8 cellular contexts compared by ENCODE assay signal in the genomic region with DNA sequence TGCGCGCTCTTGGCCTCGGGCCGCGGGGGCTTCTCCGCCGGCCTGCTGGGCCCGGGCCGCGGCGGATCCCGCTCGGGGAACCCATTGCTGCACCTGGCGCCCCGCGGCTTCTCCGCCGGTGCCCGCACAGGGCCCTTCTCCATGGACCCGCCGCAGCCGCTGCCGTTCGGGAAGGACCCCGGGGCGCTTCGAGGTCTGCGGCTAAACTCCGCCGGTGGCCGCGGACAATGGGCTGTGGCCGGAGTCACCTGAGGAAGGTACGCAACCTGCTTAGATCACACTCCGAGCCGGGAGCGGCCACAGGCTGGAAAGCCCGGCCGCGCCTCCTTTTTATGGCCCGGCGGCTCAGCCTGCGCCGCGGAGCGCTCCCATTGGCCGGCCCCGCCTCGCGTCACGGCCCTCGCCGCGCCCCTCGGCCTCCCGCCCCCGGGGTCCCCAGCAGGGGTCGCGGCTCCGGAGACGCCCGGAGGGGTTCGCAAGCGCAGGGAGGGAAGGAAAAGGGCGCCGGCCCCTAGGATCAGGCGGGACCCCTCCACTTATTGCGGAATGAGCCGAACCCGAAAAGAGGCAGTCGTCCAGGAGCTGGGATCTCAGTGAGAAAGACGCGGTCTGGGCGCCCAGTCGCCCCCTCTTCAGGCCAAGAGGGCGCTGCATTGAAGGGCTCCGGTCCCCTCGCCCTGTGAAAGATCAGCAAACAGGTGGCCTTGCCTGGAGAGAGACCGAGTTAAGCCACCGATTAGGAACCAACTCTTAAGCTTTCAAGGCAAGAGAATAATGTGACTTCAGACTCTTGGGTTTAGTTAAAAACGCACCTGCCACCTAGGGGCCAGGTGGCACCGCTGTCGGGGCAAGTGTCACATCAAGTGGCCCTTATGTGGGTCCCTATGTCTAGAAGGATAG. TPM values are rescaled to one million over a fixed set of nuclear protein-coding genes. Genes with fewer than 3 reads are reported as not detected.
DNase-seq lines count a peak whose midpoint lies in the region; ATAC-seq and TF ChIP-seq lines count a peak whose summit lies in the region.

A gene with protein sequence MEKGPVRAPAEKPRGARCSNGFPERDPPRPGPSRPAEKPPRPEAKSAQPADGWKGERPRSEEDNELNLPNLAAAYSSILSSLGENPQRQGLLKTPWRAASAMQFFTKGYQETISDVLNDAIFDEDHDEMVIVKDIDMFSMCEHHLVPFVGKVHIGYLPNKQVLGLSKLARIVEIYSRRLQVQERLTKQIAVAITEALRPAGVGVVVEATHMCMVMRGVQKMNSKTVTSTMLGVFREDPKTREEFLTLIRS (minus strand): TSS at position 306 of the 900 bp plus-strand sequence. CDS start 163 bp downstream, at position 143.

- peak within 1 kb of the TSS; percentile 81 for H3K4me2 ChIP-seq in OCI-LY7 (ENCODE audit: low read length)
- H3K4me2 ChIP-seq in neural cell (ENCODE audit: low read length), result peak within 1 kb of the TSS; percentile 67

- CTCF ChIA-PET in OCI-LY7 (lab: Charles Lee; ENCODE audit: unreplicated experiment), result no interaction called here

- peak; percentile 35 for DNase-seq in DMS114 treated with DMSO at 0.1 percent for 48 hours (lab: John Stamatoyannopoulos, UW; ENCODE audit: unreplicated experiment)
- peak; percentile 86 for DNase-seq in OCI-LY7 (ENCODE audit: low spot score)
- DNase-seq in activated T-cell treated with anti-CD3 and anti-CD28 coated beads, Interleukin-2, amount 50 U/mL, for 4 hours, result peak; percentile 67
- DNase-seq in fibroblast of peridontal ligament (ENCODE audit: extremely low read depth), result peak; percentile 27

- H3K27ac ChIP-seq in HUES48 (ENCODE audit: low read depth, low read length), result peak within 1 kb of the TSS; percentile 47
- peak within 1 kb of the TSS; percentile 46 for H3K27ac ChIP-seq in OCI-LY7 (ENCODE audit: low read depth, low read length, poor library complexity, severe bottlenecking)
- no peak within 1 kb of the TSS for H3K27ac ChIP-seq in neural cell (ENCODE audit: low read length)
- peak within 1 kb of the TSS; percentile 57 for H3K27ac ChIP-seq in subcutaneous abdominal adipose tissue (ENCODE audit: low read depth, low read length)

- H3K9me2 ChIP-seq in OCI-LY7 (ENCODE audit: insufficient read depth, low read length) (no peaks in the 10 kb centered on the region), neural cell (ENCODE audit: insufficient read depth, low read length) (no peaks in the 10 kb centered on the region)

- ATAC-seq in GM21381 (IDR thresholded peaks at IDR 0.05; ENCODE audit: unreplicated experiment), result peak; percentile 81
- peak; percentile 87 to 91 for ATAC-seq in activated T-cell treated with anti-CD3 and anti-CD28 coated beads, Interleukin-2, amount 50 U/mL, for 4 hours

- H3K9me3 ChIP-seq in HUES48 (ENCODE audit: control insufficient read depth, insufficient read depth, low read length) (no peaks in the 10 kb centered on the region), OCI-LY7 (ENCODE audit: low read length) (no peaks in the 10 kb centered on the region), neural cell (ENCODE audit: low read length) (no peaks in the 10 kb centered on the region), subcutaneous abdominal adipose tissue (ENCODE audit: control insufficient read depth in 5 of 5, low read length in 5 of 5) (no peaks in the 10 kb centered on the region)

- H3K27me3 Mint-ChIP-seq in activated T-cell treated with anti-CD3 and anti-CD28 coated beads, Interleukin-2, amount 50 U/mL, for 4 hours (ENCODE audit: low read depth), result no peaks in the 10 kb centered on the region

- no peaks in the 10 kb centered on the region for H3K9me3 Mint-ChIP-seq in activated T-cell treated with anti-CD3 and anti-CD28 coated beads, Interleukin-2, amount 50 U/mL, for 4 hours

- BruUV-seq in OCI-LY7 (replicated peaks; lab: Mats Ljungman, UMichigan), result no TSS peak

- H3K4me1 ChIP-seq in HUES48 (ENCODE audit: control insufficient read depth, insufficient read depth, low read length) (peaks cover 3% of the 10 kb centered on the region; the same call in 1 of the 2 replicates), OCI-LY7 (ENCODE audit: insufficient read depth, low read length, poor library complexity, severe bottlenecking) (peaks cover 8% of the 10 kb centered on the region), subcutaneous abdominal adipose tissue (ENCODE audit: control insufficient read depth in 5 of 5, insufficient read depth in 5 of 5, low read length in 5 of 5) (peaks cover 0 to 25% (median 20%) of the 10 kb centered on the region in 5 donors)

- intact Hi-C loops in OCI-LY7 (cut with micrococcal nuclease; ENCODE audit: unreplicated experiment), result loop anchor here (5.0 kb wide), 2 partner anchors 335 to 370 kb away; a partner anchor contains a TSS

- peaks cover 3% of the 10 kb centered on the region for H3K36me3 Mint-ChIP-seq in activated T-cell treated with anti-CD3 and anti-CD28 coated beads, Interleukin-2, amount 50 U/mL, for 4 hours (ENCODE audit: insufficient read depth)

- TF ChIP-seq CTCF in OCI-LY7 (conservative IDR thresholded peaks at IDR 0.05; ENCODE audit: low read length) (peak; percentile 82), neural cell (IDR thresholded peaks at IDR 0.05; ENCODE audit: poor library complexity, severe bottlenecking) (peak; percentile 74)

- peak; percentile 5 for TF ChIP-seq RAD21 in neural cell (conservative IDR thresholded peaks at IDR 0.05)

- H3K36me3 ChIP-seq in HUES48 (ENCODE audit: control insufficient read depth, insufficient read depth, low read length) (no peaks in the 10 kb centered on the region), OCI-LY7 (ENCODE audit: insufficient read depth, low read length) (no peaks in the 10 kb centered on the region), neural cell (ENCODE audit: insufficient read depth, low read length) (no peaks in the 10 kb centered on the region), subcutaneous abdominal adipose tissue (ENCODE audit: control insufficient read depth in 5 of 5, insufficient read depth in 5 of 5, low read length in 5 of 5) (no peaks in the 10 kb centered on the region)

- H3K4me3 ChIP-seq in HUES48 (ENCODE audit: low read depth, low read length) (peak within 1 kb of the TSS; percentile 77), OCI-LY7 (ENCODE audit: low read depth, low read length, poor library complexity, severe bottlenecking) (peak within 1 kb of the TSS; percentile 87), neural cell (ENCODE audit: low read length) (peak within 1 kb of the TSS; percentile 94), subcutaneous abdominal adipose tissue (ENCODE audit: low read depth in 1 of 5, low read length in 5 of 5) (peak within 1 kb of the TSS; percentile 82 to 91 (median 88))

- peak within 1 kb of the TSS; percentile 87 for H3K4me3 Mint-ChIP-seq in activated T-cell treated with anti-CD3 and anti-CD28 coated beads, Interleukin-2, amount 50 U/mL, for 4 hours

- peak within 1 kb of the TSS; percentile 73; the same call in 1 of the 2 replicates for H3K9ac ChIP-seq in HUES48 (ENCODE audit: low read depth, low read length)
- H3K9ac ChIP-seq in neural cell (ENCODE audit: low read length), result peak within 1 kb of the TSS; percentile 65
- H3K9ac ChIP-seq in subcutaneous abdominal adipose tissue (ENCODE audit: low read length in 5 of 5), result peak within 1 kb of the TSS; percentile 68 to 86 (median 77)

- peak within 1 kb of the TSS; percentile 82 for H2AFZ ChIP-seq in OCI-LY7 (ENCODE audit: low read length)
- peak within 1 kb of the TSS; percentile 85 for H2AFZ ChIP-seq in neural cell (ENCODE audit: low read depth, low read length)

- H3K27me3 ChIP-seq in HUES48 (ENCODE audit: control insufficient read depth, insufficient read depth, low read length) (peaks cover 25% of the 10 kb centered on the region), neural cell (ENCODE audit: insufficient read depth, low read depth, low read length) (peaks cover 21% of the 10 kb centered on the region), subcutaneous abdominal adipose tissue (ENCODE audit: control insufficient read depth in 5 of 5, insufficient read depth in 4 of 5, low read length in 5 of 5) (peaks cover 0 to 2% (median 0%) of the 10 kb centered on the region in 5 donors)

- no peak for TF ChIP-seq EP300 in neural cell (conservative IDR thresholded peaks at IDR 0.05; ENCODE audit: poor library complexity, severe bottlenecking)

- POLR2A ChIA-PET in OCI-LY7 (lab: Charles Lee), result interaction anchor here (0.6 to 1.0 kb wide), 4 partner anchors 16 to 374 kb away, joined by 3 to 6 read pairs (median 3); no protein-coding TSS in a partner anchor

- H3K79me2 ChIP-seq in OCI-LY7 (ENCODE audit: insufficient read depth, low read depth, low read length) (peaks cover 8% of the 10 kb centered on the region; the same call in 1 of the 2 replicates), neural cell (replicated peaks; ENCODE audit: insufficient read depth, low read length) (no peaks in the 10 kb centered on the region)

- H3F3A ChIP-seq in neural cell (ENCODE audit: insufficient read depth, low read length, poor library complexity, severe bottlenecking), result no peaks in the 10 kb centered on the region

- peaks cover 27% of the 10 kb centered on the region for H3K4me1 Mint-ChIP-seq in activated T-cell treated with anti-CD3 and anti-CD28 coated beads, Interleukin-2, amount 50 U/mL, for 4 hours (ENCODE audit: low read depth)

- H4K20me1 ChIP-seq in OCI-LY7 (ENCODE audit: insufficient read depth, low read length), result no peaks in the 10 kb centered on the region
- no peaks in the 10 kb centered on the region for H4K20me1 ChIP-seq in neural cell (ENCODE audit: insufficient read depth)

TF ChIP-seq in neural cell, 6 proteins besides CTCF, POLR2A, EP300 and RAD21 (continues in another document):
- peak; percentile 65 for TF ChIP-seq POLR2AphosphoS5 (IDR thresholded peaks at IDR 0.05)
- TF ChIP-seq MXI1 (conservative IDR thresholded peaks at IDR 0.05; ENCODE audit: poor library complexity, severe bottlenecking), result no peak
- peak; percentile 31 for TF ChIP-seq SMC3 (conservative IDR thresholded peaks at IDR 0.05; ENCODE audit: poor library complexity)
- no peak for TF ChIP-seq EZH2 (IDR thresholded peaks at IDR 0.05; ENCODE audit: borderline replicate concordance, insufficient read depth, low read length, poor library complexity, severe bottlenecking)

RNA-seq across cellular contexts. Expression of the gene that starts here (rescaled TPM):
- total RNA-seq in OCI-LY7 (2014; rRNA removed; shearing (Covaris generic)), result 13.8 and 14.7 TPM in 2 replicates
- 22.0 and 22.5 TPM in 2 replicates for total RNA-seq in OCI-LY7 (2022)
- total RNA-seq in activated T-cell treated with anti-CD3 and anti-CD28 coated beads, Interleukin-2, amount 50 U/mL, for 4 hours, result 10 to 100 TPM; 39.4 to 49.6 (median 44.2) TPM
- 4.9 and 5.0 TPM in 2 replicates for polyA plus RNA-seq in neural cell
- 3.0 and 4.4 TPM in 2 replicates for polyA minus RNA-seq in neural cell

Comparison
In these comparisons a context has a peak if more than half of its experiments do, and no peak if none do; other contexts are left out.
1. DNase-seq: peak in every context shown above with its lines; median percentile 86 in OCI-LY7; 67 in activated T-cell treated with anti-CD3 and anti-CD28 coated beads, Interleukin-2, amount 50 U/mL, for 4 hours; 35 in DMS114 treated with DMSO at 0.1 percent for 48 hours; 27 in fibroblast of peridontal ligament.